Comparison of ENCODE assay signal across 26 cellular contexts in the genomic region with DNA sequence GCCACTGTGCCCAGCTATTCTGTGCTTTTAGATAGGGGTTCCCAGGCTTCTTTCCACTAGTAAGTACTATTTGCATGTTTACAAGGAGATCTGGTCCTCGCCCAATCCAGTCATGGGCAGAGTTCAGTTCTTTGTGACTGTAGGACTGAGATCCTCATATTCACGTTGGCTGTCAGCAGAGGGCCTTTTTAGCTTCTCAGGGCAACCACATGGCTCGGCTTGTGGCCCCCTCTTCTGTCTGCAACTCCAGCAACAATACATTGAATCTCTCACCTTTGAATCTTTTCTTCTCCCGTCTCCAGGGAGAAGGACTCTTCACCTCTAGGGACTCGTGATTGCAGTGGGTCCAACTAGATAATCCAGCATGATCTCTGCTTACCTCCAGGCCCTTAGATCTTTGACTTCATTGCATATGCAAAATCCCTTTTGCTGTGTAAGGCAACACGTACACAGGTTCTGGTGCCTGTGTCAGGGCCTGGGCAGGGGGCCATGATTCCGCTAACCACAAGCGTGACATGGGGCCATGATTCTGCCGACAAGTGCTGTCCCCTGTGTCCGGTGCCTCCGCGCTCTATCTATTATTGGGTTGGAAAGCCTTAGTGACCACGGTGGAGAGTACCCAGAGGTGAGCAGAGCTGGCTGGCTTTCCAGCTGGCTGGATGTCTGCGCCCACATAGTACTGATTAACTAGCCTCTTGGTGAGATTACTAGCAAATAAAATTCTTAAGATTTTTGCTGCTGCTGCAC. TPM values are rescaled to one million over a fixed set of nuclear protein-coding genes. Genes with fewer than 3 reads are reported as not detected.
DNase-seq lines count a peak whose midpoint lies in the region; ATAC-seq and TF ChIP-seq lines count a peak whose summit lies in the region.
"Had no signal": no experiment of that assay in that cellular context is flagged by ENCODE, and none has a peak within 500 bp of the region (broad histone marks: within the 10 kb centered on the region; RNA-seq: fewer than 3 reads in every experiment).

No MANE protein-coding gene starts in this region.

- peaks cover 42 to 86% (median 62%) of the 10 kb centered on the region in 4 donors for H3K4me1 Mint-ChIP-seq in CD4-positive, alpha-beta memory T cell
- peaks cover 46% of the 10 kb centered on the region for H3K4me1 Mint-ChIP-seq in activated T-cell treated with anti-CD3 and anti-CD28 coated beads, Interleukin-2, amount 50 U/mL, for 4 hours (ENCODE audit: low read depth)
- H3K4me1 Mint-ChIP-seq: brain had no signal

- H3K36me3 Mint-ChIP-seq in CD4-positive, alpha-beta memory T cell: peaks cover 36 to 47% of the 10 kb centered on the region in 2 donors
- H3K36me3 Mint-ChIP-seq in activated T-cell treated with anti-CD3 and anti-CD28 coated beads, Interleukin-2, amount 50 U/mL, for 4 hours (ENCODE audit: insufficient read depth): peaks cover 5% of the 10 kb centered on the region
- H3K36me3 Mint-ChIP-seq: brain had no signal

- no peak overlapping the region for H3K27ac ChIP-seq in CD4-positive, alpha-beta memory T cell (ENCODE audit: low read depth, low read length)
- H3K27ac ChIP-seq in breast epithelium: no peak overlapping the region
- H3K27ac ChIP-seq: epithelial cell of prostate, ovary, sigmoid colon, vagina had no signal

- H3K27me3 ChIP-seq in CD4-positive, alpha-beta memory T cell (ENCODE audit: insufficient read depth, low read length): no peaks in the 10 kb centered on the region
- H3K27me3 ChIP-seq in breast epithelium: no peaks in the 10 kb centered on the region
- H3K27me3 ChIP-seq: ovary, sigmoid colon, vagina had no signal

- TF ChIP-seq CTCF in epithelial cell of proximal tubule (conservative IDR thresholded peaks at IDR 0.05; ENCODE audit: low read depth, low read length): no peak
- TF ChIP-seq CTCF in breast epithelium (IDR thresholded peaks at IDR 0.05): no peak

- H3K27me3 Mint-ChIP-seq in CD4-positive, alpha-beta memory T cell: no peaks in the 10 kb centered on the region
- H3K27me3 Mint-ChIP-seq in activated T-cell treated with anti-CD3 and anti-CD28 coated beads, Interleukin-2, amount 50 U/mL, for 4 hours (ENCODE audit: low read depth): no peaks in the 10 kb centered on the region
- H3K27me3 Mint-ChIP-seq: CD4-positive, alpha-beta T cell had no signal

- H3K4me3 Mint-ChIP-seq in CD4-positive, alpha-beta memory T cell: peak overlapping the region in 2 of 8 donors; percentile 12
- no peak overlapping the region for H3K4me3 Mint-ChIP-seq in activated T-cell treated with anti-CD3 and anti-CD28 coated beads, Interleukin-2, amount 50 U/mL, for 4 hours
- H3K4me3 Mint-ChIP-seq: activated naive CD8-positive, alpha-beta T cell treated with anti-CD3 and anti-CD28 coated beads, Interleukin-2, amount 10 ng/mL, durations not matched to agents 7 days and 5 days; activated T-cell treated with anti-CD3 and anti-CD28 coated beads, Interleukin-2, amount 50 U/mL, for 72 hours; brain; CD4-positive, alpha-beta T cell; HFFc6 had no signal

- no peak for DNase-seq in CD4-positive, alpha-beta memory T cell
- DNase-seq in epithelial cell of proximal tubule (ENCODE audit: low read depth) (peak; percentile 41), breast epithelium (ENCODE audit: low spot score in 2 of 2) (no peak), DMS53 (lab: John Stamatoyannopoulos, UW) (no peak)
- DNase-seq in activated T-cell treated with anti-CD3 and anti-CD28 coated beads, Interleukin-2, amount 50 U/mL, for 4 hours: no peak
- DNase-seq: activated CD4-positive, alpha-beta T cell treated with anti-CD3 and anti-CD28 coated beads, Interleukin-2, amount 50 U/mL, for 48 hours; activated naive CD8-positive, alpha-beta T cell treated with anti-CD3 and anti-CD28 coated beads, Interleukin-2, amount 10 ng/mL, durations not matched to agents 7 days and 5 days; activated T-cell treated with anti-CD3 and anti-CD28 coated beads, Interleukin-2, amount 50 U/mL, for 72 hours; CD4-positive, alpha-beta T cell; HFFc6; left ventricle myocardium superior; NCI-H1417 treated with DMSO at 0.1 percent for 48 hours; NCI-H226; ovary; sigmoid colon; stimulated activated CD4-positive, alpha-beta T cell treated with anti-CD3 and anti-CD28 coated beads, Interleukin-2, amount 100 ng/mL, for 24 hours; SW 1271 had no signal

- CTCF ChIA-PET in CD4-positive, alpha-beta memory T cell (lab: Charles Lee; ENCODE audit: partially characterized antibody): interaction anchor here (1.1 kb wide), 1 partner anchor 14 kb away, joined by 3 read pairs; no protein-coding TSS in a partner anchor

- peaks cover 87% of the 10 kb centered on the region for H3K4me1 ChIP-seq in CD4-positive, alpha-beta memory T cell (ENCODE audit: insufficient read depth, low read length)
- H3K4me1 ChIP-seq in breast epithelium: no peaks in the 10 kb centered on the region
- H3K4me1 ChIP-seq: vagina had no signal

- no peaks in the 10 kb centered on the region for H3K9me3 ChIP-seq in CD4-positive, alpha-beta memory T cell (ENCODE audit: control insufficient read depth in 1 of 2, low read length in 2 of 2)
- H3K9me3 ChIP-seq in breast epithelium: no peaks in the 10 kb centered on the region
- H3K9me3 ChIP-seq: ovary, sigmoid colon, vagina had no signal

- no peak overlapping the region for H3K4me3 ChIP-seq in CD4-positive, alpha-beta memory T cell (ENCODE audit: low read length in 2 of 2)
- H3K4me3 ChIP-seq in epithelial cell of proximal tubule (ENCODE audit: low read depth, low read length) (no peak overlapping the region), breast epithelium (no peak overlapping the region)
- H3K4me3 ChIP-seq: ovary, sigmoid colon, vagina had no signal

- ATAC-seq in GM19324 (IDR thresholded peaks at IDR 0.05; ENCODE audit: low FRiP score, unreplicated experiment) (peak; percentile 38), HG03175 (IDR thresholded peaks at IDR 0.05; ENCODE audit: unreplicated experiment) (peak; percentile 37), GM19035 (IDR thresholded peaks at IDR 0.05; ENCODE audit: unreplicated experiment) (no peak)
- ATAC-seq in activated T-cell treated with anti-CD3 and anti-CD28 coated beads, Interleukin-2, amount 50 U/mL, for 4 hours: no peak
- ATAC-seq: activated T-cell treated with anti-CD3 and anti-CD28 coated beads, Interleukin-2, amount 50 U/mL, for 72 hours; left ventricle myocardium superior had no signal

- POLR2A ChIA-PET in CD4-positive, alpha-beta memory T cell (lab: Charles Lee; ENCODE audit: partially characterized antibody): interaction anchor here (1.4 to 2.1 kb wide), 4 partner anchors 34 to 172 kb away, joined by 3 to 7 read pairs (median 4); a partner anchor contains a TSS

- TF ChIP-seq POLR2A in breast epithelium (IDR thresholded peaks at IDR 0.05): no peak

- no peaks in the 10 kb centered on the region for H3K9me3 Mint-ChIP-seq in CD4-positive, alpha-beta memory T cell
- H3K9me3 Mint-ChIP-seq in activated T-cell treated with anti-CD3 and anti-CD28 coated beads, Interleukin-2, amount 50 U/mL, for 4 hours: no peaks in the 10 kb centered on the region
- H3K9me3 Mint-ChIP-seq: activated naive CD8-positive, alpha-beta T cell treated with anti-CD3 and anti-CD28 coated beads, Interleukin-2, amount 10 ng/mL, durations not matched to agents 7 days and 5 days; brain; CD4-positive, alpha-beta T cell had no signal

- intact Hi-C loops in CD4-positive, alpha-beta memory T cell (cut with micrococcal nuclease): loop anchor here (10.0 kb wide), 1 partner anchor 713 kb away; no protein-coding TSS in a partner anchor
- intact Hi-C loops in breast epithelium (cut with DNase I; ENCODE audit: low total_unique reads): no loop called here

- H3K36me3 ChIP-seq in CD4-positive, alpha-beta memory T cell (ENCODE audit: insufficient read depth, low read length): peaks cover 4% of the 10 kb centered on the region
- H3K36me3 ChIP-seq in breast epithelium: no peaks in the 10 kb centered on the region
- H3K36me3 ChIP-seq: ovary, sigmoid colon, vagina had no signal

- H3K27ac Mint-ChIP-seq in CD4-positive, alpha-beta memory T cell: peak overlapping the region; percentile 8 to 80 (median 59)
- H3K27ac Mint-ChIP-seq: activated naive CD8-positive, alpha-beta T cell treated with anti-CD3 and anti-CD28 coated beads, Interleukin-2, amount 10 ng/mL, durations not matched to agents 7 days and 5 days; brain; HFFc6 had no signal

RNA-seq across cellular contexts. Expression of a gene that starts 5.1 kb away (rescaled TPM):
- 10 to 100 TPM; 21.7 to 23.7 TPM for total RNA-seq in CD4-positive, alpha-beta memory T cell
- polyA plus RNA-seq in CD4-positive, alpha-beta memory T cell: 100 to 1,000 TPM in 1 of 2 donors, 10 to 100 TPM in 1; 98.7 to 124 TPM
- not detected in 2 replicates for total RNA-seq in epithelial cell of proximal tubule
- total RNA-seq in breast epithelium: under 1 TPM in 1 of 3 donors, not detected in 2; 0.73 TPM
- 1 to 10 TPM; 1.7 to 8.8 (median 5.1) TPM for total RNA-seq in activated T-cell treated with anti-CD3 and anti-CD28 coated beads, Interleukin-2, amount 50 U/mL, for 4 hours
- total RNA-seq: A673, frontal cortex, HFFc6, left ventricle myocardium superior, ovary, sigmoid colon had no signal

RNA-seq across cellular contexts. Expression of a gene that starts 29.8 kb away (rescaled TPM):
- not detected for total RNA-seq in CD4-positive, alpha-beta memory T cell
- not detected for polyA plus RNA-seq in CD4-positive, alpha-beta memory T cell
- total RNA-seq in epithelial cell of proximal tubule: not detected in 2 replicates
- not detected for total RNA-seq in breast epithelium
- not detected for total RNA-seq in activated T-cell treated with anti-CD3 and anti-CD28 coated beads, Interleukin-2, amount 50 U/mL, for 4 hours
- total RNA-seq: A673; activated naive CD8-positive, alpha-beta T cell treated with anti-CD3 and anti-CD28 coated beads, Interleukin-2, amount 10 ng/mL, durations not matched to agents 7 days and 5 days; activated T-cell treated with anti-CD3 and anti-CD28 coated beads, Interleukin-2, amount 50 U/mL, for 72 hours; CD4-positive, alpha-beta T cell; frontal cortex; HFFc6; left ventricle myocardium superior; sigmoid colon; subcutaneous adipose tissue; vagina had no signal
- polyA plus RNA-seq: ovary had no signal

Comparison
In these comparisons a context has a peak if more than half of its experiments do, and no peak if none do; other contexts are left out.
1. ATAC-seq: peak in GM19324 (single experiment) and HG03175 (single experiment); none in GM19035 (single experiment) and activated T-cell treated with anti-CD3 and anti-CD28 coated beads, Interleukin-2, amount 50 U/mL, for 4 hours (0 of 2).